Comparison of ENCODE assay signal across 33 cellular contexts in genomic region chr7:67976490-67976889, GRCh38.
"Had no signal": no experiment of that assay in that cellular context is flagged by ENCODE, and none has a peak within 500 bp of the region (broad histone marks: within the 10 kb centered on the region; RNA-seq: fewer than 3 reads in every experiment).

No MANE protein-coding gene starts in this region.

- H3K9me3 ChIP-seq: adrenal gland, ascending aorta, body of pancreas had no signal

- H3K27me3 ChIP-seq: adrenal gland, ascending aorta, body of pancreas, brain microvascular endothelial cell, breast epithelium, cardiac muscle cell had no signal

- ATAC-seq: activated naive CD4-positive, alpha-beta T cell treated with anti-CD3 and anti-CD28 coated beads, Interleukin-2, amount 50 U/mL, for 72 hours; activated naive CD8-positive, alpha-beta T cell treated with anti-CD3 and anti-CD28 coated beads, Interleukin-2, amount 50 U/mL, for 24 hours; activated T-cell treated with anti-CD3 and anti-CD28 coated beads, Interleukin-2, amount 50 U/mL, for 4 hours; activated T-cell treated with anti-CD3 and anti-CD28 coated beads, Interleukin-2, amount 50 U/mL, for 72 hours; activated T-helper 17 cell treated with anti-CD3 and anti-CD28 coated beads, Interleukin-2, amount 50 U/mL, for 72 hours; body of pancreas had no signal

- H3K36me3 ChIP-seq: adrenal gland, ascending aorta, brain microvascular endothelial cell, breast epithelium, cardiac muscle cell had no signal

- FAIRE-seq: astrocyte, bronchial epithelial cell had no signal

- DNase-seq: activated effector memory CD4-positive, alpha-beta T cell treated with anti-CD3 and anti-CD28 coated beads, Interleukin-2, amount 50 U/mL, for 16 hours; activated effector memory CD4-positive, alpha-beta T cell treated with Interleukin-2 at 50 U/mL for 16 hours; activated gamma-delta T cell; activated gamma-delta T cell treated with Interleukin-2 at 50 U/mL for 16 hours; activated naive CD4-positive, alpha-beta T cell; activated naive CD4-positive, alpha-beta T cell treated with anti-CD3 and anti-CD28 coated beads for 36 hours; activated naive CD4-positive, alpha-beta T cell treated with anti-CD3 and anti-CD28 coated beads, Interleukin-2, amount 10 ng/mL, durations not matched to agents 7 days and 5 days; activated naive CD4-positive, alpha-beta T cell treated with anti-CD3 and anti-CD28 coated beads, Interleukin-2, amount 50 U/mL, for 16 hours; activated naive CD4-positive, alpha-beta T cell treated with Interleukin-2 at 50 U/mL for 16 hours; activated naive CD8-positive, alpha-beta T cell treated with anti-CD3 and anti-CD28 coated beads for 36 hours; activated naive CD8-positive, alpha-beta T cell treated with anti-CD3 and anti-CD28 coated beads, Interleukin-2, amount 10 ng/mL, durations not matched to agents 7 days and 5 days; activated naive CD8-positive, alpha-beta T cell treated with anti-CD3 and anti-CD28 coated beads, Interleukin-2, amount 50 U/mL, for 24 hours; activated T-cell treated with anti-CD3 and anti-CD28 coated beads, Interleukin-2, amount 50 U/mL, for 24 hours; activated T-cell treated with anti-CD3 and anti-CD28 coated beads, Interleukin-2, amount 50 U/mL, for 4 hours; activated T-cell treated with anti-CD3 and anti-CD28 coated beads, Interleukin-2, amount 50 U/mL, for 48 hours; activated T-cell treated with anti-CD3 and anti-CD28 coated beads, Interleukin-2, amount 50 U/mL, for 72 hours; adrenal gland; amniotic stem cell; amygdala; anterior cingulate cortex; aorta; body of pancreas; brain microvascular endothelial cell; caudate nucleus; central memory CD4-positive, alpha-beta T cell; cerebellar nuclear complex had no signal

- H3K27ac ChIP-seq: adrenal gland, ascending aorta, body of pancreas, brain microvascular endothelial cell, breast epithelium, cardiac muscle cell had no signal

- H3K4me1 ChIP-seq: adrenal gland, ascending aorta, body of pancreas, breast epithelium had no signal

- H3K4me3 ChIP-seq: adrenal gland, ascending aorta, body of pancreas, breast epithelium, cardiac muscle cell had no signal
